Comparison of ENCODE assay signal across 31 cellular contexts in genomic region chr5:6747103-6747502, GRCh38.
"Had no signal": no experiment of that assay in that cellular context is flagged by ENCODE, and none has a peak within 500 bp of the region (broad histone marks: within the 10 kb centered on the region; RNA-seq: fewer than 3 reads in every experiment).

No MANE protein-coding gene starts in this region.

- ATAC-seq: activated CD8-positive, alpha-beta T cell treated with anti-CD3 and anti-CD28 coated beads for 36 hours; activated naive CD4-positive, alpha-beta T cell treated with anti-CD3 and anti-CD28 coated beads, Interleukin-2, amount 50 U/mL, for 72 hours; activated T-cell treated with anti-CD3 and anti-CD28 coated beads, Interleukin-2, amount 50 U/mL, for 4 hours; body of pancreas; K562; Panc1; Right ventricle myocardium inferior had no signal

- H3K9me3 ChIP-seq: adrenal gland, body of pancreas, MG63 had no signal

- H3K27ac ChIP-seq: adrenal gland, body of pancreas, WERI-Rb-1 had no signal

- H3K4me3 ChIP-seq: adrenal gland, body of pancreas, K562, MG63 had no signal

- H3K4me1 ChIP-seq: adrenal gland, body of pancreas had no signal

- H3K4me3 Mint-ChIP-seq: activated CD4-positive, alpha-beta T cell treated with anti-CD3 and anti-CD28 coated beads, Interleukin-2, amount 10 ng/mL, durations not matched to agents 24 days and 14 days; activated CD8-positive, alpha-beta T cell treated with anti-CD3 and anti-CD28 coated beads for 36 hours; activated T-cell treated with anti-CD3 and anti-CD28 coated beads, Interleukin-2, amount 50 U/mL, for 4 hours; activated T-helper 1 cell treated with anti-CD3 and anti-CD28 coated beads, Interleukin-12 subunit alpha, Interleukin-12 subunit beta, Interleukin-2, Interleukin-4 antibody, amounts not matched to agents 30 ng/mL and 10 ng/mL and 1 ng/mL, durations not matched to agents 14 hours and 24 hours and 36 hours had no signal

- H3K27me3 ChIP-seq: adrenal gland, body of pancreas, MG63 had no signal

- H3K27me3 Mint-ChIP-seq: activated CD4-positive, alpha-beta T cell treated with anti-CD3 and anti-CD28 coated beads, Interleukin-2, amount 10 ng/mL, durations not matched to agents 24 days and 14 days; activated CD8-positive, alpha-beta T cell treated with anti-CD3 and anti-CD28 coated beads for 36 hours had no signal

- H3K9me3 Mint-ChIP-seq: activated CD4-positive, alpha-beta T cell treated with anti-CD3 and anti-CD28 coated beads, Interleukin-2, amount 10 ng/mL, durations not matched to agents 24 days and 14 days; activated CD8-positive, alpha-beta T cell treated with anti-CD3 and anti-CD28 coated beads for 36 hours; activated naive CD4-positive, alpha-beta T cell treated with anti-CD3 and anti-CD28 coated beads, Interleukin-2, amount 50 U/mL, for 72 hours; activated T-cell treated with anti-CD3 and anti-CD28 coated beads, Interleukin-2, amount 50 U/mL, for 4 hours; activated T-helper 1 cell treated with anti-CD3 and anti-CD28 coated beads, Interleukin-12 subunit alpha, Interleukin-12 subunit beta, Interleukin-2, Interleukin-4 antibody, amounts not matched to agents 30 ng/mL and 10 ng/mL and 1 ng/mL, durations not matched to agents 14 hours and 24 hours and 36 hours had no signal

- DNase-seq: activated CD4-positive, alpha-beta T cell treated with anti-CD3 and anti-CD28 coated beads, Interleukin-2, amount 10 ng/mL, durations not matched to agents 24 days and 14 days; activated CD4-positive, alpha-beta T cell treated with anti-CD3 and anti-CD28 coated beads, Interleukin-2, amount 50 U/mL, for 4 hours; activated CD8-positive, alpha-beta T cell treated with anti-CD3 and anti-CD28 coated beads for 36 hours; activated naive CD4-positive, alpha-beta T cell; activated T-cell treated with anti-CD3 and anti-CD28 coated beads for 4 hours; activated T-cell treated with anti-CD3 and anti-CD28 coated beads, Interleukin-2, amount 50 U/mL, for 4 hours; body of pancreas; caudate nucleus; IMR-90; MG63; NCI-H1048; NCI-H1105 treated with DMSO at 0.1 percent for 48 hours; NCI-H1436; NCI-H1694; NCI-H1930; NCI-H2081 treated with DMSO at 0.1 percent for 48 hours; NCI-H345; NCI-H524 treated with DMSO at 0.1 percent for 48 hours; RPMI8226; SIG-M5; SW 1271; T-helper 1 cell; T-helper 2 cell; T-helper 9 cell; WERI-Rb-1 had no signal

- H3K27ac Mint-ChIP-seq: activated CD4-positive, alpha-beta T cell treated with anti-CD3 and anti-CD28 coated beads, Interleukin-2, amount 10 ng/mL, durations not matched to agents 24 days and 14 days; activated CD8-positive, alpha-beta T cell treated with anti-CD3 and anti-CD28 coated beads for 36 hours; activated T-helper 1 cell treated with anti-CD3 and anti-CD28 coated beads, Interleukin-12 subunit alpha, Interleukin-12 subunit beta, Interleukin-2, Interleukin-4 antibody, amounts not matched to agents 30 ng/mL and 10 ng/mL and 1 ng/mL, durations not matched to agents 14 hours and 24 hours and 36 hours had no signal
